In genomic region chr22:25395915-25396314, GRCh38 we compare ENCODE assay signal across 1 cellular context.
TF ChIP-seq lines count a peak whose summit lies in the region.

No MANE protein-coding gene starts in this region.

TF ChIP-seq in HepG2, 621 proteins besides CTCF, POLR2A, EP300 and RAD21 (continued from another document and continues in another):
- TF ChIP-seq, protein P1, sequence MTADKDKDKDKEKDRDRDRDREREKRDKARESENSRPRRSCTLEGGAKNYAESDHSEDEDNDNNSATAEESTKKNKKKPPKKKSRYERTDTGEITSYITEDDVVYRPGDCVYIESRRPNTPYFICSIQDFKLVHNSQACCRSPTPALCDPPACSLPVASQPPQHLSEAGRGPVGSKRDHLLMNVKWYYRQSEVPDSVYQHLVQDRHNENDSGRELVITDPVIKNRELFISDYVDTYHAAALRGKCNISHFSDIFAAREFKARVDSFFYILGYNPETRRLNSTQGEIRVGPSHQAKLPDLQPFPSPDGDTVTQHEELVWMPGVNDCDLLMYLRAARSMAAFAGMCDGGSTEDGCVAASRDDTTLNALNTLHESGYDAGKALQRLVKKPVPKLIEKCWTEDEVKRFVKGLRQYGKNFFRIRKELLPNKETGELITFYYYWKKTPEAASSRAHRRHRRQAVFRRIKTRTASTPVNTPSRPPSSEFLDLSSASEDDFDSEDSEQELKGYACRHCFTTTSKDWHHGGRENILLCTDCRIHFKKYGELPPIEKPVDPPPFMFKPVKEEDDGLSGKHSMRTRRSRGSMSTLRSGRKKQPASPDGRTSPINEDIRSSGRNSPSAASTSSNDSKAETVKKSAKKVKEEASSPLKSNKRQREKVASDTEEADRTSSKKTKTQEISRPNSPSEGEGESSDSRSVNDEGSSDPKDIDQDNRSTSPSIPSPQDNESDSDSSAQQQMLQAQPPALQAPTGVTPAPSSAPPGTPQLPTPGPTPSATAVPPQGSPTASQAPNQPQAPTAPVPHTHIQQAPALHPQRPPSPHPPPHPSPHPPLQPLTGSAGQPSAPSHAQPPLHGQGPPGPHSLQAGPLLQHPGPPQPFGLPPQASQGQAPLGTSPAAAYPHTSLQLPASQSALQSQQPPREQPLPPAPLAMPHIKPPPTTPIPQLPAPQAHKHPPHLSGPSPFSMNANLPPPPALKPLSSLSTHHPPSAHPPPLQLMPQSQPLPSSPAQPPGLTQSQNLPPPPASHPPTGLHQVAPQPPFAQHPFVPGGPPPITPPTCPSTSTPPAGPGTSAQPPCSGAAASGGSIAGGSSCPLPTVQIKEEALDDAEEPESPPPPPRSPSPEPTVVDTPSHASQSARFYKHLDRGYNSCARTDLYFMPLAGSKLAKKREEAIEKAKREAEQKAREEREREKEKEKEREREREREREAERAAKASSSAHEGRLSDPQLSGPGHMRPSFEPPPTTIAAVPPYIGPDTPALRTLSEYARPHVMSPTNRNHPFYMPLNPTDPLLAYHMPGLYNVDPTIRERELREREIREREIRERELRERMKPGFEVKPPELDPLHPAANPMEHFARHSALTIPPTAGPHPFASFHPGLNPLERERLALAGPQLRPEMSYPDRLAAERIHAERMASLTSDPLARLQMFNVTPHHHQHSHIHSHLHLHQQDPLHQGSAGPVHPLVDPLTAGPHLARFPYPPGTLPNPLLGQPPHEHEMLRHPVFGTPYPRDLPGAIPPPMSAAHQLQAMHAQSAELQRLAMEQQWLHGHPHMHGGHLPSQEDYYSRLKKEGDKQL (CRISPR knock-in tag; IDR thresholded peaks at IDR 0.05; ENCODE audit: low read depth) = 0 out of 2 replicates have a peak, but pooled peaks have one; percentile 55
- TF ChIP-seq ZNF354B (CRISPR knock-in tag; IDR thresholded peaks at IDR 0.05) (no peak), ZNF589 (CRISPR knock-in tag; conservative IDR thresholded peaks at IDR 0.05) (no peak), KDM4B (CRISPR knock-in tag; IDR thresholded peaks at IDR 0.05) (no peak), SP2 (CRISPR knock-in tag; IDR thresholded peaks at IDR 0.05) (no peak), ZNF607 (CRISPR knock-in tag; IDR thresholded peaks at IDR 0.05; ENCODE audit: borderline replicate concordance) (no peak), SIX4 (CRISPR knock-in tag; IDR thresholded peaks at IDR 0.05) (peak; percentile 81), ZSCAN21 (CRISPR knock-in tag; IDR thresholded peaks at IDR 0.05; ENCODE audit: borderline replicate concordance) (no peak; the same call in 1 of the 2 replicates), ZNF749 (CRISPR knock-in tag; IDR thresholded peaks at IDR 0.05; ENCODE audit: borderline replicate concordance) (no peak), ZBTB49 (CRISPR knock-in tag; IDR thresholded peaks at IDR 0.05; ENCODE audit: borderline replicate concordance) (no peak), TCF7L2 (IDR thresholded peaks at IDR 0.05; ENCODE audit: low read depth, low read length) (peak; percentile 62; the same call in 1 of the 2 replicates), YEATS4 (CRISPR knock-in tag; IDR thresholded peaks at IDR 0.05; ENCODE audit: borderline replicate concordance) (no peak), ERF (CRISPR knock-in tag; IDR thresholded peaks at IDR 0.05) (peak; percentile 62; the same call in 1 of the 2 replicates), ZNF558 (CRISPR knock-in tag; IDR thresholded peaks at IDR 0.05; ENCODE audit: borderline replicate concordance) (no peak), HDAC2 (CRISPR knock-in tag; IDR thresholded peaks at IDR 0.05) (peak; percentile 69), ZNF264 (CRISPR knock-in tag; IDR thresholded peaks at IDR 0.05) (no peak), DDIT3 (CRISPR knock-in tag; IDR thresholded peaks at IDR 0.05) (no peak), CENPX (CRISPR knock-in tag; IDR thresholded peaks at IDR 0.05) (no peak), MED1 (CRISPR knock-in tag; IDR thresholded peaks at IDR 0.05) (peak; percentile 55), ETS1 (CRISPR knock-in tag; IDR thresholded peaks at IDR 0.05) (no peak), ZNF446 (CRISPR knock-in tag; IDR thresholded peaks at IDR 0.05) (no peak), HNRNPL (IDR thresholded peaks at IDR 0.05; ENCODE audit: low read depth, low read length) (peak; percentile 73; the same call in 1 of the 2 replicates), ZNF543 (CRISPR knock-in tag; IDR thresholded peaks at IDR 0.05) (no peak), HDAC1 (CRISPR knock-in tag; IDR thresholded peaks at IDR 0.05) (peak; percentile 64), SALL1 (CRISPR knock-in tag; IDR thresholded peaks at IDR 0.05) (peak; percentile 38; the same call in 1 of the 2 replicates), LCORL (IDR thresholded peaks at IDR 0.05) (no peak), LCORL (CRISPR knock-in tag; IDR thresholded peaks at IDR 0.05) (peak; percentile 66; the same call in 1 of the 2 replicates), ZNF451 (CRISPR knock-in tag; IDR thresholded peaks at IDR 0.05) (no peak)
- TF ChIP-seq, protein P2, sequence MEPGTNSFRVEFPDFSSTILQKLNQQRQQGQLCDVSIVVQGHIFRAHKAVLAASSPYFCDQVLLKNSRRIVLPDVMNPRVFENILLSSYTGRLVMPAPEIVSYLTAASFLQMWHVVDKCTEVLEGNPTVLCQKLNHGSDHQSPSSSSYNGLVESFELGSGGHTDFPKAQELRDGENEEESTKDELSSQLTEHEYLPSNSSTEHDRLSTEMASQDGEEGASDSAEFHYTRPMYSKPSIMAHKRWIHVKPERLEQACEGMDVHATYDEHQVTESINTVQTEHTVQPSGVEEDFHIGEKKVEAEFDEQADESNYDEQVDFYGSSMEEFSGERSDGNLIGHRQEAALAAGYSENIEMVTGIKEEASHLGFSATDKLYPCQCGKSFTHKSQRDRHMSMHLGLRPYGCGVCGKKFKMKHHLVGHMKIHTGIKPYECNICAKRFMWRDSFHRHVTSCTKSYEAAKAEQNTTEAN (CRISPR knock-in tag; conservative IDR thresholded peaks at IDR 0.05) = peak; percentile 87
- TF ChIP-seq, protein P3, sequence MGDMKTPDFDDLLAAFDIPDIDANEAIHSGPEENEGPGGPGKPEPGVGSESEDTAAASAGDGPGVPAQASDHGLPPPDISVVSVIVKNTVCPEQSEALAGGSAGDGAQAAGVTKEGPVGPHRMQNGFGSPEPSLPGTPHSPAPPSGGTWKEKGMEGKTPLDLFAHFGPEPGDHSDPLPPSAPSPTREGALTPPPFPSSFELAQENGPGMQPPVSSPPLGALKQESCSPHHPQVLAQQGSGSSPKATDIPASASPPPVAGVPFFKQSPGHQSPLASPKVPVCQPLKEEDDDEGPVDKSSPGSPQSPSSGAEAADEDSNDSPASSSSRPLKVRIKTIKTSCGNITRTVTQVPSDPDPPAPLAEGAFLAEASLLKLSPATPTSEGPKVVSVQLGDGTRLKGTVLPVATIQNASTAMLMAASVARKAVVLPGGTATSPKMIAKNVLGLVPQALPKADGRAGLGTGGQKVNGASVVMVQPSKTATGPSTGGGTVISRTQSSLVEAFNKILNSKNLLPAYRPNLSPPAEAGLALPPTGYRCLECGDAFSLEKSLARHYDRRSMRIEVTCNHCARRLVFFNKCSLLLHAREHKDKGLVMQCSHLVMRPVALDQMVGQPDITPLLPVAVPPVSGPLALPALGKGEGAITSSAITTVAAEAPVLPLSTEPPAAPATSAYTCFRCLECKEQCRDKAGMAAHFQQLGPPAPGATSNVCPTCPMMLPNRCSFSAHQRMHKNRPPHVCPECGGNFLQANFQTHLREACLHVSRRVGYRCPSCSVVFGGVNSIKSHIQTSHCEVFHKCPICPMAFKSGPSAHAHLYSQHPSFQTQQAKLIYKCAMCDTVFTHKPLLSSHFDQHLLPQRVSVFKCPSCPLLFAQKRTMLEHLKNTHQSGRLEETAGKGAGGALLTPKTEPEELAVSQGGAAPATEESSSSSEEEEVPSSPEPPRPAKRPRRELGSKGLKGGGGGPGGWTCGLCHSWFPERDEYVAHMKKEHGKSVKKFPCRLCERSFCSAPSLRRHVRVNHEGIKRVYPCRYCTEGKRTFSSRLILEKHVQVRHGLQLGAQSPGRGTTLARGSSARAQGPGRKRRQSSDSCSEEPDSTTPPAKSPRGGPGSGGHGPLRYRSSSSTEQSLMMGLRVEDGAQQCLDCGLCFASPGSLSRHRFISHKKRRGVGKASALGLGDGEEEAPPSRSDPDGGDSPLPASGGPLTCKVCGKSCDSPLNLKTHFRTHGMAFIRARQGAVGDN (CRISPR knock-in tag; IDR thresholded peaks at IDR 0.05) = peak; percentile 41
- TF ChIP-seq, protein P4, sequence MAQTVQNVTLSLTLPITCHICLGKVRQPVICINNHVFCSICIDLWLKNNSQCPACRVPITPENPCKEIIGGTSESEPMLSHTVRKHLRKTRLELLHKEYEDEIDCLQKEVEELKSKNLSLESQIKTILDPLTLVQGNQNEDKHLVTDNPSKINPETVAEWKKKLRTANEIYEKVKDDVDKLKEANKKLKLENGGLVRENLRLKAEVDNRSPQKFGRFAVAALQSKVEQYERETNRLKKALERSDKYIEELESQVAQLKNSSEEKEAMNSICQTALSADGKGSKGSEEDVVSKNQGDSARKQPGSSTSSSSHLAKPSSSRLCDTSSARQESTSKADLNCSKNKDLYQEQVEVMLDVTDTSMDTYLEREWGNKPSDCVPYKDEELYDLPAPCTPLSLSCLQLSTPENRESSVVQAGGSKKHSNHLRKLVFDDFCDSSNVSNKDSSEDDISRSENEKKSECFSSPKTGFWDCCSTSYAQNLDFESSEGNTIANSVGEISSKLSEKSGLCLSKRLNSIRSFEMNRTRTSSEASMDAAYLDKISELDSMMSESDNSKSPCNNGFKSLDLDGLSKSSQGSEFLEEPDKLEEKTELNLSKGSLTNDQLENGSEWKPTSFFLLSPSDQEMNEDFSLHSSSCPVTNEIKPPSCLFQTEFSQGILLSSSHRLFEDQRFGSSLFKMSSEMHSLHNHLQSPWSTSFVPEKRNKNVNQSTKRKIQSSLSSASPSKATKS (CRISPR knock-in tag; IDR thresholded peaks at IDR 0.05) = no peak
- TF ChIP-seq, protein P5, sequence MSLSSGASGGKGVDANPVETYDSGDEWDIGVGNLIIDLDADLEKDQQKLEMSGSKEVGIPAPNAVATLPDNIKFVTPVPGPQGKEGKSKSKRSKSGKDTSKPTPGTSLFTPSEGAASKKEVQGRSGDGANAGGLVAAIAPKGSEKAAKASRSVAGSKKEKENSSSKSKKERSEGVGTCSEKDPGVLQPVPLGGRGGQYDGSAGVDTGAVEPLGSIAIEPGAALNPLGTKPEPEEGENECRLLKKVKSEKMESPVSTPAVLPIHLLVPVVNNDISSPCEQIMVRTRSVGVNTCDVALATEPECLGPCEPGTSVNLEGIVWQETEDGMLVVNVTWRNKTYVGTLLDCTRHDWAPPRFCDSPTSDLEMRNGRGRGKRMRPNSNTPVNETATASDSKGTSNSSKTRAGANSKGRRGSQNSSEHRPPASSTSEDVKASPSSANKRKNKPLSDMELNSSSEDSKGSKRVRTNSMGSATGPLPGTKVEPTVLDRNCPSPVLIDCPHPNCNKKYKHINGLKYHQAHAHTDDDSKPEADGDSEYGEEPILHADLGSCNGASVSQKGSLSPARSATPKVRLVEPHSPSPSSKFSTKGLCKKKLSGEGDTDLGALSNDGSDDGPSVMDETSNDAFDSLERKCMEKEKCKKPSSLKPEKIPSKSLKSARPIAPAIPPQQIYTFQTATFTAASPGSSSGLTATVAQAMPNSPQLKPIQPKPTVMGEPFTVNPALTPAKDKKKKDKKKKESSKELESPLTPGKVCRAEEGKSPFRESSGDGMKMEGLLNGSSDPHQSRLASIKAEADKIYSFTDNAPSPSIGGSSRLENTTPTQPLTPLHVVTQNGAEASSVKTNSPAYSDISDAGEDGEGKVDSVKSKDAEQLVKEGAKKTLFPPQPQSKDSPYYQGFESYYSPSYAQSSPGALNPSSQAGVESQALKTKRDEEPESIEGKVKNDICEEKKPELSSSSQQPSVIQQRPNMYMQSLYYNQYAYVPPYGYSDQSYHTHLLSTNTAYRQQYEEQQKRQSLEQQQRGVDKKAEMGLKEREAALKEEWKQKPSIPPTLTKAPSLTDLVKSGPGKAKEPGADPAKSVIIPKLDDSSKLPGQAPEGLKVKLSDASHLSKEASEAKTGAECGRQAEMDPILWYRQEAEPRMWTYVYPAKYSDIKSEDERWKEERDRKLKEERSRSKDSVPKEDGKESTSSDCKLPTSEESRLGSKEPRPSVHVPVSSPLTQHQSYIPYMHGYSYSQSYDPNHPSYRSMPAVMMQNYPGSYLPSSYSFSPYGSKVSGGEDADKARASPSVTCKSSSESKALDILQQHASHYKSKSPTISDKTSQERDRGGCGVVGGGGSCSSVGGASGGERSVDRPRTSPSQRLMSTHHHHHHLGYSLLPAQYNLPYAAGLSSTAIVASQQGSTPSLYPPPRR (CRISPR knock-in tag; IDR thresholded peaks at IDR 0.05; ENCODE audit: borderline replicate concordance) = peak; percentile 71
- TF ChIP-seq, protein P6, sequence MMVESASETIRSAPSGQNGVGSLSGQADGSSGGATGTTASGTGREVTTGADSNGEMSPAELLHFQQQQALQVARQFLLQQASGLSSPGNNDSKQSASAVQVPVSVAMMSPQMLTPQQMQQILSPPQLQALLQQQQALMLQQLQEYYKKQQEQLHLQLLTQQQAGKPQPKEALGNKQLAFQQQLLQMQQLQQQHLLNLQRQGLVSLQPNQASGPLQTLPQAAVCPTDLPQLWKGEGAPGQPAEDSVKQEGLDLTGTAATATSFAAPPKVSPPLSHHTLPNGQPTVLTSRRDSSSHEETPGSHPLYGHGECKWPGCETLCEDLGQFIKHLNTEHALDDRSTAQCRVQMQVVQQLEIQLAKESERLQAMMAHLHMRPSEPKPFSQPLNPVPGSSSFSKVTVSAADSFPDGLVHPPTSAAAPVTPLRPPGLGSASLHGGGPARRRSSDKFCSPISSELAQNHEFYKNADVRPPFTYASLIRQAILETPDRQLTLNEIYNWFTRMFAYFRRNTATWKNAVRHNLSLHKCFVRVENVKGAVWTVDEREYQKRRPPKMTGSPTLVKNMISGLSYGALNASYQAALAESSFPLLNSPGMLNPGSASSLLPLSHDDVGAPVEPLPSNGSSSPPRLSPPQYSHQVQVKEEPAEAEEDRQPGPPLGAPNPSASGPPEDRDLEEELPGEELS (CRISPR knock-in tag; IDR thresholded peaks at IDR 0.05) = peak; percentile 74
